In genomic region chr20:23086056-23086551, GRCh38 we compare ENCODE assay signal across 8 cellular contexts. TPM values are rescaled to one million over a fixed set of nuclear protein-coding genes. Genes with fewer than 3 reads are reported as not detected.
DNase-seq lines count a peak whose midpoint lies in the region; FAIRE-seq and TF ChIP-seq lines count a peak whose summit lies in the region.

A gene with protein sequence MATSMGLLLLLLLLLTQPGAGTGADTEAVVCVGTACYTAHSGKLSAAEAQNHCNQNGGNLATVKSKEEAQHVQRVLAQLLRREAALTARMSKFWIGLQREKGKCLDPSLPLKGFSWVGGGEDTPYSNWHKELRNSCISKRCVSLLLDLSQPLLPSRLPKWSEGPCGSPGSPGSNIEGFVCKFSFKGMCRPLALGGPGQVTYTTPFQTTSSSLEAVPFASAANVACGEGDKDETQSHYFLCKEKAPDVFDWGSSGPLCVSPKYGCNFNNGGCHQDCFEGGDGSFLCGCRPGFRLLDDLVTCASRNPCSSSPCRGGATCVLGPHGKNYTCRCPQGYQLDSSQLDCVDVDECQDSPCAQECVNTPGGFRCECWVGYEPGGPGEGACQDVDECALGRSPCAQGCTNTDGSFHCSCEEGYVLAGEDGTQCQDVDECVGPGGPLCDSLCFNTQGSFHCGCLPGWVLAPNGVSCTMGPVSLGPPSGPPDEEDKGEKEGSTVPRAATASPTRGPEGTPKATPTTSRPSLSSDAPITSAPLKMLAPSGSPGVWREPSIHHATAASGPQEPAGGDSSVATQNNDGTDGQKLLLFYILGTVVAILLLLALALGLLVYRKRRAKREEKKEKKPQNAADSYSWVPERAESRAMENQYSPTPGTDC (minus strand): TSS chr20:23086324. CDS start chr20:23086192, 132 bp downstream.

- H3K4me3 ChIP-seq in GM12865 (ENCODE audit: low read depth, low read length) (no peak within 1 kb of the TSS; the same call in 1 of the 2 replicates), dorsolateral prefrontal cortex (peak within 1 kb of the TSS in 36 of 59 donors; percentile 2 to 55 (median 28))

- H3K27ac ChIP-seq in dorsolateral prefrontal cortex = peak within 1 kb of the TSS in 48 of 59 donors; percentile 2 to 86 (median 60)

- TF ChIP-seq CTCF in GM12865 (IDR thresholded peaks at IDR 0.05; ENCODE audit: insufficient read depth, low read depth, low read length, missing control alignments) = no peak
- TF ChIP-seq CTCF in dorsolateral prefrontal cortex (IDR thresholded peaks at IDR 0.05 in 54 of 56, conservative IDR thresholded peaks at IDR 0.05 in 2 of 56; ENCODE audit: low read depth in 1 of 56, partially characterized antibody in 56 of 56) = no peak
- no peak for TF ChIP-seq CTCF in neural crest cell (conservative IDR thresholded peaks at IDR 0.05)

- DNase-seq in GM12865 (ENCODE audit: low read depth) (peak; percentile 69), HT1080 (ENCODE audit: low read depth) (peak; percentile 14), dorsolateral prefrontal cortex (no peak), neural crest cell (ENCODE audit: low read depth, low spot score) (no peak), NCI-H82 (lab: John Stamatoyannopoulos, UW) (no peak), urothelium cell line (ENCODE audit: low spot score) (no peak), NCI-H524 (lab: John Stamatoyannopoulos, UW) (no peak), SKM-1 treated with dmso at 0.1 percent for 144 hours (lab: John Stamatoyannopoulos, UW; ENCODE audit: unreplicated experiment) (no peak)

- H3K27ac Mint-ChIP-seq in neural crest cell (ENCODE audit: unreplicated experiment) = peak within 1 kb of the TSS; percentile 73

- H3K9me3 Mint-ChIP-seq in neural crest cell = no peaks in the 10 kb centered on the region

- FAIRE-seq in urothelium cell line (lab: Jason Lieb, UNC) = no peak

- peaks cover 3% of the 10 kb centered on the region for H3K27me3 Mint-ChIP-seq in neural crest cell (ENCODE audit: low read depth)

- peaks cover 0 to 4% (median 0%) of the 10 kb centered on the region in 45 donors for H3K27me3 ChIP-seq in dorsolateral prefrontal cortex

- H3K4me3 Mint-ChIP-seq in neural crest cell = no peak within 1 kb of the TSS

- H3K4me1 Mint-ChIP-seq in neural crest cell = peaks cover 14% of the 10 kb centered on the region

- intact Hi-C loops in dorsolateral prefrontal cortex (cut with DNase I) = no loop called here

- H3K36me3 Mint-ChIP-seq in neural crest cell (ENCODE audit: low read depth) = no peaks in the 10 kb centered on the region

RNA-seq across cellular contexts. Expression of the gene that starts here (rescaled TPM):
- total RNA-seq in HT1080 (2014; rRNA removed; shearing (Covaris generic)) = 0.03 and 0.20 TPM in 2 replicates
- polyA plus RNA-seq in HT1080 (2015; cell fraction: cytosol; rRNA removed) = 0.07 and 0.10 TPM in 2 replicates
- 0.17 and 0.24 TPM in 2 replicates for polyA plus RNA-seq in HT1080 (2015; cell fraction: nucleus; rRNA removed)
- total RNA-seq in dorsolateral prefrontal cortex (10 to 100 TPM in 23 of 120 experiments, 1 to 10 TPM in 97; 1.1 to 24.6 (median 4.9) TPM), neural crest cell (0.44 and 0.50 TPM in 2 replicates)

Comparison
In these comparisons a context has a peak if more than half of its experiments do, and no peak if none do; other contexts are left out.
1. Peak in DNase-seq in HT1080; RNA of the gene not detected or under 1 TPM.